In genomic region chr9:122815544-122815943, GRCh38 we compare ENCODE assay signal across 20 cellular contexts. TPM values are rescaled to one million over a fixed set of nuclear protein-coding genes. Genes with fewer than 3 reads are reported as not detected.
DNase-seq lines count a peak whose midpoint lies in the region; ATAC-seq and TF ChIP-seq lines count a peak whose summit lies in the region.
"Had no signal": no experiment of that assay in that cellular context is flagged by ENCODE, and none has a peak within 500 bp of the region (broad histone marks: within the 10 kb centered on the region; RNA-seq: fewer than 3 reads in every experiment).

No MANE protein-coding gene starts in this region.

- H3K4me3 Mint-ChIP-seq in activated CD8-positive, alpha-beta T cell treated with anti-CD3 and anti-CD28 coated beads, Interleukin-2, amount 10 ng/mL, durations not matched to agents 7 days and 5 days, result peak overlapping the region; percentile 59
- H3K4me3 Mint-ChIP-seq in immature natural killer cell, result peak overlapping the region; percentile 79 to 91 (median 87)
- H3K4me3 Mint-ChIP-seq: brain, H9 had no signal

- H3K9me3 Mint-ChIP-seq in activated CD8-positive, alpha-beta T cell treated with anti-CD3 and anti-CD28 coated beads, Interleukin-2, amount 10 ng/mL, durations not matched to agents 7 days and 5 days (ENCODE audit: insufficient read depth), result no peaks in the 10 kb centered on the region
- H3K9me3 Mint-ChIP-seq in immature natural killer cell, result no peaks in the 10 kb centered on the region
- H3K9me3 Mint-ChIP-seq: activated CD4-positive, alpha-beta T cell treated with anti-CD3 and anti-CD28 coated beads, Interleukin-2, amount 10 ng/mL, durations not matched to agents 24 days and 14 days; brain; H9 had no signal

- no peak for ATAC-seq in right cardiac atrium
- ATAC-seq in activated CD8-positive, alpha-beta T cell treated with anti-CD3 and anti-CD28 coated beads, Interleukin-2, amount 10 ng/mL, durations not matched to agents 7 days and 5 days, result no peak

- CTCF ChIA-PET in activated CD8-positive, alpha-beta T cell treated with anti-CD3 and anti-CD28 coated beads, Interleukin-2, amount 10 ng/mL, durations not matched to agents 7 days and 5 days (lab: Charles Lee), result interaction anchor here (0.9 to 2.3 kb wide), 6 partner anchors 13 to 690 kb away, joined by 3 to 14 read pairs (median 4); partner anchors contain the start of gene PDCL

- intact Hi-C loops in left ventricle myocardium inferior (cut with micrococcal nuclease) (no loop called here), right cardiac atrium (cut with DNase I) (no loop called here), vagina (cut with DNase I) (no loop called here), prostate gland (cut with DNase I) (loop anchor here (10.0 kb wide), 1 partner anchor 721 kb away; the partner anchor contains the start of gene TTLL11)

- TF ChIP-seq CTCF in left ventricle myocardium inferior (IDR thresholded peaks at IDR 0.05; ENCODE audit: borderline replicate concordance) (no peak), vagina (IDR thresholded peaks at IDR 0.05) (no peak), prostate gland (IDR thresholded peaks at IDR 0.05) (no peak)

- H3K27ac Mint-ChIP-seq in activated CD8-positive, alpha-beta T cell treated with anti-CD3 and anti-CD28 coated beads, Interleukin-2, amount 10 ng/mL, durations not matched to agents 7 days and 5 days, result no peak overlapping the region
- H3K27ac Mint-ChIP-seq in immature natural killer cell, result peak overlapping the region; percentile 93 to 97 (median 96)
- H3K27ac Mint-ChIP-seq: brain had no signal

- peaks cover 37% of the 10 kb centered on the region for H3K4me1 ChIP-seq in left ventricle myocardium inferior
- H3K4me1 ChIP-seq in right cardiac atrium (ENCODE audit: control insufficient read depth, insufficient read depth, low read length), result peaks cover 4% of the 10 kb centered on the region
- H3K4me1 ChIP-seq in vagina, result no peaks in the 10 kb centered on the region
- H3K4me1 ChIP-seq in prostate gland (replicated peaks), result no peaks in the 10 kb centered on the region

- TF ChIP-seq POLR2A in vagina (IDR thresholded peaks at IDR 0.05), result no peak
- no peak for TF ChIP-seq POLR2A in prostate gland (IDR thresholded peaks at IDR 0.05)

- DNase-seq in left ventricle myocardium inferior (no peak), right cardiac atrium (no peak), immature natural killer cell (no peak), vagina (ENCODE audit: extremely low spot score in 2 of 2) (no peak), SKM-1 (lab: John Stamatoyannopoulos, UW; ENCODE audit: unreplicated experiment) (no peak), prostate gland (ENCODE audit: low spot score) (no peak)
- DNase-seq in activated CD8-positive, alpha-beta T cell treated with anti-CD3 and anti-CD28 coated beads, Interleukin-2, amount 10 ng/mL, durations not matched to agents 7 days and 5 days, result no peak
- no peak for DNase-seq in stimulated activated CD4-positive, alpha-beta T cell treated with anti-CD3 and anti-CD28 coated beads, Interleukin-2, amount 100 ng/mL, for 24 hours
- DNase-seq: DND-41; H9; NCI-H2227 treated with DMSO at 0.1 percent for 48 hours; NK-92 treated with Interleukin-12 subunit alpha and Interleukin-12 subunit beta, amount 100 ng/mL, for 24 hours; posterior cingulate gyrus had no signal

- H3K27me3 ChIP-seq in left ventricle myocardium inferior (ENCODE audit: low read depth) (no peaks in the 10 kb centered on the region), right cardiac atrium (ENCODE audit: control insufficient read depth, insufficient read depth) (no peaks in the 10 kb centered on the region), vagina (no peaks in the 10 kb centered on the region), prostate gland (replicated peaks; ENCODE audit: insufficient read depth) (no peaks in the 10 kb centered on the region)
- H3K27me3 ChIP-seq: tibial nerve had no signal

- H3K36me3 Mint-ChIP-seq in activated CD8-positive, alpha-beta T cell treated with anti-CD3 and anti-CD28 coated beads, Interleukin-2, amount 10 ng/mL, durations not matched to agents 7 days and 5 days (ENCODE audit: low read depth), result peaks cover 31% of the 10 kb centered on the region
- peaks cover 0 to 14% (median 8%) of the 10 kb centered on the region in 3 donors for H3K36me3 Mint-ChIP-seq in immature natural killer cell

- H3K4me3 ChIP-seq in left ventricle myocardium inferior, result no peak overlapping the region
- H3K4me3 ChIP-seq in right cardiac atrium (ENCODE audit: low read length), result no peak overlapping the region
- H3K4me3 ChIP-seq in vagina, result no peak overlapping the region
- H3K4me3 ChIP-seq in prostate gland, result no peak overlapping the region
- H3K4me3 ChIP-seq: tibial nerve had no signal

- peaks cover 33% of the 10 kb centered on the region for H3K4me1 Mint-ChIP-seq in activated CD8-positive, alpha-beta T cell treated with anti-CD3 and anti-CD28 coated beads, Interleukin-2, amount 10 ng/mL, durations not matched to agents 7 days and 5 days (ENCODE audit: low read depth)
- H3K4me1 Mint-ChIP-seq in immature natural killer cell, result peaks cover 29 to 34% of the 10 kb centered on the region in 2 donors
- H3K4me1 Mint-ChIP-seq: H9 had no signal

- POLR2A ChIA-PET in activated CD8-positive, alpha-beta T cell treated with anti-CD3 and anti-CD28 coated beads, Interleukin-2, amount 10 ng/mL, durations not matched to agents 7 days and 5 days (lab: Charles Lee), result interaction anchor here (0.8 to 1.7 kb wide), 2 partner anchors 13 to 34 kb away, joined by 3 to 12 read pairs; partner anchors contain the start of gene PDCL

- H3K9me3 ChIP-seq in left ventricle myocardium inferior (replicated peaks) (no peaks in the 10 kb centered on the region), right cardiac atrium (ENCODE audit: control insufficient read depth, low read length) (no peaks in the 10 kb centered on the region), vagina (no peaks in the 10 kb centered on the region), prostate gland (no peaks in the 10 kb centered on the region)
- H3K9me3 ChIP-seq: tibial nerve had no signal

- H3K27me3 Mint-ChIP-seq in activated CD8-positive, alpha-beta T cell treated with anti-CD3 and anti-CD28 coated beads, Interleukin-2, amount 10 ng/mL, durations not matched to agents 7 days and 5 days (ENCODE audit: low read depth), result no peaks in the 10 kb centered on the region
- H3K27me3 Mint-ChIP-seq in immature natural killer cell (ENCODE audit: low read depth in 3 of 3), result no peaks in the 10 kb centered on the region
- H3K27me3 Mint-ChIP-seq: activated CD4-positive, alpha-beta T cell treated with anti-CD3 and anti-CD28 coated beads, Interleukin-2, amount 10 ng/mL, durations not matched to agents 24 days and 14 days; brain had no signal

- H3K27ac ChIP-seq in left ventricle myocardium inferior (replicated peaks) (peak overlapping the region; percentile 62), right cardiac atrium (ENCODE audit: low read length) (no peak overlapping the region), vagina (peak overlapping the region; percentile 27), prostate gland (no peak overlapping the region)

- H3K36me3 ChIP-seq in left ventricle myocardium inferior (peaks cover 26% of the 10 kb centered on the region), vagina (peaks cover 0 to 14% of the 10 kb centered on the region in 2 donors), prostate gland (no peaks in the 10 kb centered on the region)

RNA-seq across cellular contexts. Expression of gene PDCL, which starts 12.8 kb away (rescaled TPM):
- total RNA-seq in left ventricle myocardium inferior (8.3 TPM), right cardiac atrium (10 to 100 TPM in 2 of 4 donors, 1 to 10 TPM in 2; 8.6 to 11.6 (median 10.4) TPM), vagina (17.7 TPM), prostate gland (10 to 100 TPM; 13.9 to 21.9 TPM)
- polyA plus RNA-seq in right cardiac atrium (6.4 TPM), immature natural killer cell (10 to 100 TPM; 10.0 to 14.0 (median 13.6) TPM)
- 10 to 100 TPM; 25.9 to 27.3 TPM for total RNA-seq in activated CD8-positive, alpha-beta T cell treated with anti-CD3 and anti-CD28 coated beads, Interleukin-2, amount 10 ng/mL, durations not matched to agents 7 days and 5 days

RNA-seq across cellular contexts. Expression of gene OR1K1, which starts 15.6 kb away (rescaled TPM):
- total RNA-seq in left ventricle myocardium inferior, result not detected
- total RNA-seq in right cardiac atrium, result not detected
- polyA plus RNA-seq in right cardiac atrium, result not detected
- total RNA-seq in activated CD8-positive, alpha-beta T cell treated with anti-CD3 and anti-CD28 coated beads, Interleukin-2, amount 10 ng/mL, durations not matched to agents 7 days and 5 days, result not detected
- polyA plus RNA-seq in immature natural killer cell, result not detected
- total RNA-seq in vagina, result not detected
- not detected for total RNA-seq in prostate gland
- total RNA-seq: activated CD4-positive, alpha-beta T cell treated with anti-CD3 and anti-CD28 coated beads, Interleukin-2, amount 10 ng/mL, durations not matched to agents 24 days and 14 days; H9; HT-29; left ventricle myocardium superior; T-helper 1 cell treated with Interleukin-12 subunit alpha and Interleukin-12 subunit beta and Interleukin-4 antibody, amounts not matched to agents 30 ng/mL and 1 ng/mL, for 36 hours; tibial nerve had no signal
- polyA plus RNA-seq: small intestine had no signal

RNA-seq across cellular contexts. Expression of gene OR5C1, which starts 26.8 kb away (rescaled TPM):
- total RNA-seq in left ventricle myocardium inferior (not detected), right cardiac atrium (not detected), vagina (not detected), prostate gland (not detected)
- polyA plus RNA-seq in right cardiac atrium (not detected), immature natural killer cell (not detected)
- total RNA-seq in activated CD8-positive, alpha-beta T cell treated with anti-CD3 and anti-CD28 coated beads, Interleukin-2, amount 10 ng/mL, durations not matched to agents 7 days and 5 days, result not detected
- total RNA-seq: activated CD4-positive, alpha-beta T cell treated with anti-CD3 and anti-CD28 coated beads, Interleukin-2, amount 10 ng/mL, durations not matched to agents 24 days and 14 days; H9; HT-29; left ventricle myocardium superior; T-helper 1 cell treated with Interleukin-12 subunit alpha and Interleukin-12 subunit beta and Interleukin-4 antibody, amounts not matched to agents 30 ng/mL and 1 ng/mL, for 36 hours; tibial nerve had no signal
- polyA plus RNA-seq: small intestine had no signal

Comparison
In these comparisons a context has a peak if more than half of its experiments do, and no peak if none do; other contexts are left out.
1. H3K27ac ChIP-seq: peak in left ventricle myocardium inferior (single experiment) and vagina (single experiment); none in right cardiac atrium (single experiment) and prostate gland (0 of 2).